Comparison of ENCODE assay signal across 1 cellular context in genomic region chr14:20998674-20999366, GRCh38.
TF ChIP-seq lines count a peak whose summit lies in the region.

SLC39A2 (plus strand) TSS chr14:20999293; CDS start chr14:20999447, 154 bp downstream.

TF ChIP-seq in SK-N-SH, 30 proteins besides CTCF, POLR2A, EP300 and RAD21 (continued from another document):
- no peak for TF ChIP-seq REST (IDR thresholded peaks at IDR 0.05; ENCODE audit: low read depth, low read length)
- TF ChIP-seq FOXM1 (IDR thresholded peaks at IDR 0.05; ENCODE audit: low read depth) = no peak
- TF ChIP-seq EZH2phosphoT487 (IDR thresholded peaks at IDR 0.05; ENCODE audit: borderline replicate concordance, low read depth) = no peak
